ENCODE assay signal across 17 cellular contexts in the genomic region with DNA sequence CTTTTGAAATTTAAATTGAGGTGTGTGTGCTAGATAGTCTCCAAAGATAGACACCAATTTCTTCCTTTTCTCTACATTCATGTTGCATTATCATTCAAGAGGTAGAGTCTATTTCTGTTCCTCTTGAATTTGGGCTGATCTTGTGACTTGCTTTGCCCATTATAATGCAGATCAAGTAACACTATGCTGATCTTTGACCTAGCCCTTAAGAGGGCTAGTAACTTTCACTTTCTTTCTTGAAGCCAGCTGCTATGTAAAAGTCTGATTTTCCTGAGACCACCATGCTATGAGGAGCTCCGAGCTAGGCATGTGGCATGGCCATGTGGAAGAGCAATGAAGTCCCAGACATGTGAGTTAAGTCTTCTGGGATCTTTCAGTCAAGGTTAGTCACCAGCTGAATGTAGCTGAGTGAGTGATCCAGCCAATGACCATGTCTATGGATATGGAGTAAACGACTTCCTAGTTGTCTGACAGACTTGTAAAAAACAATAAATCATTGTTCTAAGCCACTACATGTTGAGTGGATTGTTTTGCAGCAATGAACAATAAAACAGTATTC.
DNase-seq lines count a peak whose midpoint lies in the region; ATAC-seq and TF ChIP-seq lines count a peak whose summit lies in the region.
"Had no signal": no experiment of that assay in that cellular context is flagged by ENCODE, and none has a peak within 500 bp of the region (broad histone marks: within the 10 kb centered on the region; RNA-seq: fewer than 3 reads in every experiment).

No MANE protein-coding gene starts in this region.

- H2AFZ ChIP-seq in GM23248, result no peak overlapping the region
- peak overlapping the region; percentile 56 for H2AFZ ChIP-seq in osteoblast (ENCODE audit: low read length)

- H3K9me2 ChIP-seq in GM23248 (ENCODE audit: insufficient read depth), result no peaks in the 10 kb centered on the region

- H3K36me3 ChIP-seq in GM23248 (ENCODE audit: low read depth) (no peaks in the 10 kb centered on the region), osteoblast (ENCODE audit: insufficient read depth, low read length) (no peaks in the 10 kb centered on the region)
- H3K36me3 ChIP-seq: thoracic aorta had no signal

- no peaks in the 10 kb centered on the region for H3F3A ChIP-seq in GM23248 (ENCODE audit: insufficient read depth)

- 41 to 49% methylated on average over 2 of the region's 2 CpGs for WGBS in GM23248 (ENCODE audit: low coverage in 1 of 2, low lambda C conversion rate in 2 of 2, missing lambda C conversion rate in 2 of 2), 2 experiments

- H3K27me3 ChIP-seq in GM23248 (replicated peaks; ENCODE audit: insufficient read depth) (no peaks in the 10 kb centered on the region), osteoblast (ENCODE audit: insufficient read depth, low read length) (no peaks in the 10 kb centered on the region)

- TF ChIP-seq CTCF in osteoblast (IDR thresholded peaks at IDR 0.05; ENCODE audit: extremely low read depth, low read depth, low read length), result no peak

- ATAC-seq in esophagus mucosa (peak; percentile 87), GM19395 (IDR thresholded peaks at IDR 0.05; ENCODE audit: unreplicated experiment) (no peak), HG03520 (IDR thresholded peaks at IDR 0.05; ENCODE audit: unreplicated experiment) (no peak)
- ATAC-seq: activated naive CD8-positive, alpha-beta T cell treated with anti-CD3 and anti-CD28 coated beads, Interleukin-2, amount 50 U/mL, for 24 hours had no signal

- H3K4me1 ChIP-seq in GM23248 (ENCODE audit: insufficient read depth) (peaks cover 2% of the 10 kb centered on the region; the same call in 1 of the 2 replicates), osteoblast (ENCODE audit: insufficient read depth, low read length) (peaks cover 3% of the 10 kb centered on the region)

- H3K79me2 ChIP-seq in GM23248 (ENCODE audit: insufficient read depth), result no peaks in the 10 kb centered on the region
- no peaks in the 10 kb centered on the region for H3K79me2 ChIP-seq in osteoblast (ENCODE audit: insufficient read depth, low read length)

- H3K4me2 ChIP-seq in GM23248 (ENCODE audit: unreplicated experiment) (no peak overlapping the region), osteoblast (ENCODE audit: insufficient read depth, low read length) (peak overlapping the region; percentile 25)

- H3K27ac ChIP-seq in GM23248, result no peak overlapping the region
- no peak overlapping the region for H3K27ac ChIP-seq in osteoblast (ENCODE audit: low read depth, low read length)
- H3K27ac ChIP-seq: thoracic aorta had no signal

- H3K9ac ChIP-seq in GM23248, result no peak overlapping the region

- H3K4me3 ChIP-seq in GM23248, result no peak overlapping the region
- no peak overlapping the region for H3K4me3 ChIP-seq in osteoblast (ENCODE audit: insufficient read depth, low read length)
- H3K4me3 ChIP-seq: thoracic aorta had no signal

- in situ Hi-C loops in GM23248 (cut with MboI), result no loop called here

- H4K20me1 ChIP-seq in GM23248 (ENCODE audit: insufficient read depth) (no peaks in the 10 kb centered on the region), osteoblast (ENCODE audit: insufficient read depth, low read length) (no peaks in the 10 kb centered on the region)

- DNase-seq in GM23248 (peak; percentile 6), LHCN-M2 (ENCODE audit: low read depth) (peak; percentile 42), osteoblast (ENCODE audit: insufficient read length, low spot score, missing footprints) (no peak), NCI-H1048 (lab: John Stamatoyannopoulos, UW) (no peak)
- no peak for DNase-seq in stimulated activated naive CD4-positive, alpha-beta T cell treated with Interleukin-2 at 50 U/mL for 16 hours (lab: John Stamatoyannopoulos, UW)
- DNase-seq: activated CD4-positive, alpha-beta T cell treated with anti-CD3 and anti-CD28 coated beads, Interleukin-2, amount 10 ng/mL, durations not matched to agents 7 days and 5 days; activated naive CD8-positive, alpha-beta T cell treated with anti-CD3 and anti-CD28 coated beads, Interleukin-2, amount 50 U/mL, for 24 hours; activated T-cell treated with anti-CD3 and anti-CD28 coated beads, Interleukin-2, amount 50 U/mL, for 1 hour; central memory CD4-positive, alpha-beta T cell; glutamatergic neuron; Kasumi-1; NCI-H187; NCI-H69 had no signal

- no peaks in the 10 kb centered on the region for H3K9me3 ChIP-seq in GM23248 (ENCODE audit: low read depth)
- H3K9me3 ChIP-seq in osteoblast (ENCODE audit: low read depth, low read length), result no peaks in the 10 kb centered on the region
- H3K9me3 ChIP-seq: thoracic aorta had no signal

Comparison
In these comparisons a context has a peak if more than half of its experiments do, and no peak if none do; other contexts are left out.
1. DNase-seq: peak in GM23248 (single experiment) and LHCN-M2 (single experiment); none in osteoblast (single experiment), stimulated activated naive CD4-positive, alpha-beta T cell treated with Interleukin-2 at 50 U/mL for 16 hours (single experiment) and NCI-H1048 (single experiment).